Comparison of ENCODE assay signal across 8 cellular contexts in the genomic region with DNA sequence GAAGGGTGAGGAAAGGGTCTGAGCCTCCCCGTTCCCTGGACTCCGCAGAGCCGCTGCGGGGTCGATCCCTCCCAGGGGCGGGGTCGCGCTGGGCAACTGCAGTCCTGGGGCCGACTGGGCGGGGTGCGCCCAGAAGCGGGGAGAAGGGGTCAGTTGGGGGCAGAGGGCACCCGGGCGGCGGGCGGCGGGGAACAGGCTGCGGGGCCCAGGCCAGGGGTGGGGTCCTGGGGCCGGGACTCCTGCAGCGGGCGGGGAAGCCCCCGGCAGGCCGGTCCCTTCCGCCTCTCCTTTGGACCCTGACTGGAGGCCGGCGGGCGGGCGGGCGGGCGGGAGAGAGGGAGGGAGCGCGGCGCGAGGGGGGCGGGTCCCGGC. TPM values are rescaled to one million over a fixed set of nuclear protein-coding genes. Genes with fewer than 3 reads are reported as not detected.
DNase-seq lines count a peak whose midpoint lies in the region; ATAC-seq and TF ChIP-seq lines count a peak whose summit lies in the region.

No MANE protein-coding gene starts in this region.

- H3K27ac ChIP-seq in ACC112 (ENCODE audit: low read depth, low read length) (peak overlapping the region; percentile 99), KMS-11 (peak overlapping the region; percentile 91), caudate nucleus (ENCODE audit: low read depth, low read length) (peak overlapping the region; percentile 97)

- peak in 15 of 61 donors; percentile 67 to 94 (median 86) for DNase-seq in caudate nucleus (lab: John Stamatoyannopoulos, UW)
- DNase-seq in mucosa of descending colon = no peak
- no peak for DNase-seq in NCI-H345 (lab: John Stamatoyannopoulos, UW)
- DNase-seq in iPS-NIHi7 (ENCODE audit: extremely low spot score) = no peak
- DNase-seq in GM13976 (ENCODE audit: low spot score) = no peak

- peak; percentile 13 for ATAC-seq in GM19438 (IDR thresholded peaks at IDR 0.05; ENCODE audit: low read depth, unreplicated experiment)
- no peak for ATAC-seq in mucosa of descending colon

- intact Hi-C loops in mucosa of descending colon (cut with DNase I, micrococcal nuclease) = no loop called here

- H3K79me2 ChIP-seq in ACC112 (ENCODE audit: control insufficient read depth, insufficient read depth, low read length, unreplicated experiment) (peaks cover 77% of the 10 kb centered on the region), KMS-11 (ENCODE audit: insufficient read depth, low read depth) (peaks cover 60% of the 10 kb centered on the region)

- no peak overlapping the region for H2AFZ ChIP-seq in ACC112 (ENCODE audit: low read length, unreplicated experiment)
- H2AFZ ChIP-seq in KMS-11 (ENCODE audit: low read depth) = peak overlapping the region; percentile 53; the same call in 1 of the 2 replicates

- peak overlapping the region; percentile 34; the same call in 1 of the 2 replicates for H3K4me2 ChIP-seq in KMS-11

- H3K4me1 ChIP-seq in ACC112 (ENCODE audit: control insufficient read depth, insufficient read depth, low read length, unreplicated experiment) (peaks cover 25% of the 10 kb centered on the region), KMS-11 (ENCODE audit: low read depth, poor library complexity, severe bottlenecking) (peaks cover 46% of the 10 kb centered on the region), mucosa of descending colon (ENCODE audit: low read depth) (peaks cover 44% of the 10 kb centered on the region)

- H3K4me3 ChIP-seq in ACC112 (ENCODE audit: low read depth, low read length) (peak overlapping the region; percentile 100), KMS-11 (IDR thresholded peaks at IDR 0.05; ENCODE audit: insufficient read depth, low read depth, low read length) (no peak overlapping the region), mucosa of descending colon (peak overlapping the region; percentile 88)

- TF ChIP-seq CTCF in KMS-11 (conservative IDR thresholded peaks at IDR 0.05; ENCODE audit: low read depth, low read length) (no peak), mucosa of descending colon (IDR thresholded peaks at IDR 0.05) (no peak), GM13976 (IDR thresholded peaks at IDR 0.05; ENCODE audit: borderline replicate concordance, control extremely low read depth, extremely low read depth, insufficient read depth, missing control alignments) (no peak)

- in situ Hi-C loops in GM13976 (cut with MboI; ENCODE audit: low sequenced_read_pairs, unreplicated experiment) = no loop called here

- H3K27me3 ChIP-seq in ACC112 (ENCODE audit: insufficient read depth, low read length) (no peaks in the 10 kb centered on the region), KMS-11 (ENCODE audit: insufficient read depth, low read depth) (no peaks in the 10 kb centered on the region)

- H3K36me3 ChIP-seq in ACC112 (ENCODE audit: insufficient read depth, low read length) (peaks cover 19% of the 10 kb centered on the region), KMS-11 (ENCODE audit: insufficient read depth) (no peaks in the 10 kb centered on the region), mucosa of descending colon (ENCODE audit: low read depth) (no peaks in the 10 kb centered on the region)

- H3K9me3 ChIP-seq in mucosa of descending colon = no peaks in the 10 kb centered on the region

- peak overlapping the region; percentile 87 for H3K9ac ChIP-seq in KMS-11

- peaks cover 3% of the 10 kb centered on the region for H4K20me1 ChIP-seq in KMS-11 (ENCODE audit: insufficient read depth)

RNA-seq across cellular contexts. Expression of gene GGNBP2, which starts 0.4 kb away (rescaled TPM):
- total RNA-seq in mucosa of descending colon = 10 to 100 TPM; 80.4 to 93.4 (median 90.7) TPM

RNA-seq across cellular contexts. Expression of gene PIGW, which starts 10.3 kb away (rescaled TPM):
- 10 to 100 TPM in 1 of 3 donors, 1 to 10 TPM in 2; 4.6 to 10.2 (median 7.0) TPM for total RNA-seq in mucosa of descending colon

RNA-seq across cellular contexts. Expression of gene MYO19, which starts 10.4 kb away (rescaled TPM):
- 100 to 1,000 TPM in 1 of 3 donors, 10 to 100 TPM in 2; 67.5 to 103 (median 93.4) TPM for total RNA-seq in mucosa of descending colon

RNA-seq across cellular contexts. Expression of gene DHRS11, which starts 46.6 kb away (rescaled TPM):
- total RNA-seq in mucosa of descending colon = 100 to 1,000 TPM; 146 to 295 (median 162) TPM

RNA-seq across cellular contexts. Expression of gene MRM1, which starts 56.3 kb away (rescaled TPM):
- 10 to 100 TPM in 1 of 3 donors, 1 to 10 TPM in 2; 8.2 to 12.8 (median 8.3) TPM for total RNA-seq in mucosa of descending colon
